ENCODE assay signal across 1 cellular context in the genomic region with DNA sequence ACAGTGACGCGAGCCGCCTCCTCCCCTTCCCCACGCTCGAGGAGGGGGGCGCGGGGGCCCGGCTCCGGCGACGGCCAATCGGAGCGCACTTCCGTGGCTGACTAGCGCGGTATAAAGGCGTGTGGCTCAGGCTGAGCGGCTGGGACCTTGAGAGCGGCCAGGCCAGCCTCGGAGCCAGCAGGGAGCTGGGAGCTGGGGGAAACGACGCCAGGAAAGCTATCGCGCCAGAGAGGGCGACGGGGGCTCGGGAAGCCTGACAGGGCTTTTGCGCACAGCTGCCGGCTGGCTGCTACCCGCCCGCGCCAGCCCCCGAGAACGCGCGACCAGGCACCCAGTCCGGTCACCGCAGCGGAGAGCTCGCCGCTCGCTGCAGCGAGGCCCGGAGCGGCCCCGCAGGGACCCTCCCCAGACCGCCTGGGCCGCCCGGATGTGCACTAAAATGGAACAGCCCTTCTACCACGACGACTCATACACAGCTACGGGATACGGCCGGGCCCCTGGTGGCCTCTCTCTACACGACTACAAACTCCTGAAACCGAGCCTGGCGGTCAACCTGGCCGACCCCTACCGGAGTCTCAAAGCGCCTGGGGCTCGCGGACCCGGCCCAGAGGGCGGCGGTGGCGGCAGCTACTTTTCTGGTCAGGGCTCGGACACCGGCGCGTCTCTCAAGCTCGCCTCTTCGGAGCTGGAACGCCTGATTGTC.
TF ChIP-seq lines count a peak whose summit lies in the region.

A gene (plus strand): TSS at position 142 of the 703 bp plus-strand sequence. CDS start 286 bp downstream, at position 428.

TF ChIP-seq in HepG2, 621 proteins besides CTCF, POLR2A, EP300 and RAD21 (continued from another document and continues in another):
- TF ChIP-seq, protein P1, sequence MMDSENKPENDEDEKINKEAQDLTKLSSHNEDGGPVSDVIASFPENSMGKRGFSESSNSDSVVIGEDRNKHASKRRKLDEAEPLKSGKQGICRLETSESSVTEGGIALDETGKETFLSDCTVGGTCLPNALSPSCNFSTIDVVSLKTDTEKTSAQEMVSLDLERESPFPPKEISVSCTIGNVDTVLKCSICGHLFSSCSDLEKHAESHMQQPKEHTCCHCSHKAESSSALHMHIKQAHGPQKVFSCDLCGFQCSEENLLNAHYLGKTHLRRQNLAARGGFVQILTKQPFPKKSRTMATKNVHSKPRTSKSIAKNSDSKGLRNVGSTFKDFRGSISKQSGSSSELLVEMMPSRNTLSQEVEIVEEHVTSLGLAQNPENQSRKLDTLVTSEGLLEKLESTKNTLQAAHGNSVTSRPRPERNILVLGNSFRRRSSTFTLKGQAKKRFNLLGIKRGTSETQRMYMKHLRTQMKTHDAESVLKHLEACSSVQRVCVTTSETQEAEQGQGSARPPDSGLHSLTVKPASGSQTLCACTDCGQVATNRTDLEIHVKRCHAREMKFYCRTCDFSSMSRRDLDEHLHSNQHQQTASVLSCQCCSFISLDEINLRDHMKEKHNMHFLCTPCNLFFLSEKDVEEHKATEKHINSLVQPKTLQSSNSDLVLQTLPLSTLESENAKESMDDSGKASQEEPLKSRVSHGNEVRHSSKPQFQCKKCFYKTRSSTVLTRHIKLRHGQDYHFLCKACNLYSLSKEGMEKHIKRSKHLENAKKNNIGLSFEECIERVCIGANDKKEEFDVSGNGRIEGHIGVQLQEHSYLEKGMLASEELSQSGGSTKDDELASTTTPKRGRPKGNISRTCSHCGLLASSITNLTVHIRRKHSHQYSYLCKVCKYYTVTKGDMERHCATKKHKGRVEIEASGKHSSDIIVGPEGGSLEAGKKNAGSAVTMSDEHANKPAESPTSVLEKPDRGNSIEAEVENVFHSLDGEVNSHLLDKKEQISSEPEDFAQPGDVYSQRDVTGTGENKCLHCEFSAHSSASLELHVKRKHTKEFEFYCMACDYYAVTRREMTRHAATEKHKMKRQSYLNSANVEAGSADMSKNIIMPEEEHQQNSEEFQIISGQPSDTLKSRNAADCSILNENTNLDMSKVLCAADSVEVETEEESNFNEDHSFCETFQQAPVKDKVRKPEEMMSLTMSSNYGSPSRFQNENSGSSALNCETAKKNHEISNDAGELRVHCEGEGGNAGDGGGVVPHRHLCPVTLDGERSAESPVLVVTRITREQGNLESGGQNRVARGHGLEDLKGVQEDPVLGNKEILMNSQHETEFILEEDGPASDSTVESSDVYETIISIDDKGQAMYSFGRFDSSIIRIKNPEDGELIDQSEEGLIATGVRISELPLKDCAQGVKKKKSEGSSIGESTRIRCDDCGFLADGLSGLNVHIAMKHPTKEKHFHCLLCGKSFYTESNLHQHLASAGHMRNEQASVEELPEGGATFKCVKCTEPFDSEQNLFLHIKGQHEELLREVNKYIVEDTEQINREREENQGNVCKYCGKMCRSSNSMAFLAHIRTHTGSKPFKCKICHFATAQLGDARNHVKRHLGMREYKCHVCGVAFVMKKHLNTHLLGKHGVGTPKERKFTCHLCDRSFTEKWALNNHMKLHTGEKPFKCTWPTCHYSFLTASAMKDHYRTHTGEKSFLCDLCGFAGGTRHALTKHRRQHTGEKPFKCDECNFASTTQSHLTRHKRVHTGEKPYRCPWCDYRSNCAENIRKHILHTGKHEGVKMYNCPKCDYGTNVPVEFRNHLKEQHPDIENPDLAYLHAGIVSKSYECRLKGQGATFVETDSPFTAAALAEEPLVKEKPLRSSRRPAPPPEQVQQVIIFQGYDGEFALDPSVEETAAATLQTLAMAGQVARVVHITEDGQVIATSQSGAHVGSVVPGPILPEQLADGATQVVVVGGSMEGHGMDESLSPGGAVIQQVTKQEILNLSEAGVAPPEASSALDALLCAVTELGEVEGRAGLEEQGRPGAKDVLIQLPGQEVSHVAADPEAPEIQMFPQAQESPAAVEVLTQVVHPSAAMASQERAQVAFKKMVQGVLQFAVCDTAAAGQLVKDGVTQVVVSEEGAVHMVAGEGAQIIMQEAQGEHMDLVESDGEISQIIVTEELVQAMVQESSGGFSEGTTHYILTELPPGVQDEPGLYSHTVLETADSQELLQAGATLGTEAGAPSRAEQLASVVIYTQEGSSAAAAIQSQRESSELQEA (CRISPR knock-in tag; IDR thresholded peaks at IDR 0.05; ENCODE audit: not compliant biosample characterization), result no peak
- TF ChIP-seq ZNF562 (CRISPR knock-in tag; IDR thresholded peaks at IDR 0.05; ENCODE audit: borderline replicate concordance), result no peak
- TF ChIP-seq, protein P2, sequence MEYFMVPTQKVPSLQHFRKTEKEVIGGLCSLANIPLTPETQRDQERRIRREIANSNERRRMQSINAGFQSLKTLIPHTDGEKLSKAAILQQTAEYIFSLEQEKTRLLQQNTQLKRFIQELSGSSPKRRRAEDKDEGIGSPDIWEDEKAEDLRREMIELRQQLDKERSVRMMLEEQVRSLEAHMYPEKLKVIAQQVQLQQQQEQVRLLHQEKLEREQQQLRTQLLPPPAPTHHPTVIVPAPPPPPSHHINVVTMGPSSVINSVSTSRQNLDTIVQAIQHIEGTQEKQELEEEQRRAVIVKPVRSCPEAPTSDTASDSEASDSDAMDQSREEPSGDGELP (IDR thresholded peaks at IDR 0.05; ENCODE audit: borderline replicate concordance, low read depth), result peak; percentile 55; the same call in 1 of the 2 replicates
- TF ChIP-seq TEAD3 (CRISPR knock-in tag; optimal IDR thresholded peaks at IDR 0.05; ENCODE audit: borderline replicate concordance), result peak; percentile 12
- TF ChIP-seq PPARG (CRISPR knock-in tag; conservative IDR thresholded peaks at IDR 0.05), result peak; percentile 72
- TF ChIP-seq SRSF1 (optimal IDR thresholded peaks at IDR 0.05; ENCODE audit: low read depth, low read length), result peak; percentile 97
- no peak for TF ChIP-seq SYNCRIP (IDR thresholded peaks at IDR 0.05; ENCODE audit: insufficient read depth, low read depth, low read length)
- peak; percentile 84 for TF ChIP-seq HDAC2 (CRISPR knock-in tag; IDR thresholded peaks at IDR 0.05)
- TF ChIP-seq, protein P3, sequence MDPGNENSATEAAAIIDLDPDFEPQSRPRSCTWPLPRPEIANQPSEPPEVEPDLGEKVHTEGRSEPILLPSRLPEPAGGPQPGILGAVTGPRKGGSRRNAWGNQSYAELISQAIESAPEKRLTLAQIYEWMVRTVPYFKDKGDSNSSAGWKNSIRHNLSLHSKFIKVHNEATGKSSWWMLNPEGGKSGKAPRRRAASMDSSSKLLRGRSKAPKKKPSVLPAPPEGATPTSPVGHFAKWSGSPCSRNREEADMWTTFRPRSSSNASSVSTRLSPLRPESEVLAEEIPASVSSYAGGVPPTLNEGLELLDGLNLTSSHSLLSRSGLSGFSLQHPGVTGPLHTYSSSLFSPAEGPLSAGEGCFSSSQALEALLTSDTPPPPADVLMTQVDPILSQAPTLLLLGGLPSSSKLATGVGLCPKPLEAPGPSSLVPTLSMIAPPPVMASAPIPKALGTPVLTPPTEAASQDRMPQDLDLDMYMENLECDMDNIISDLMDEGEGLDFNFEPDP (CRISPR knock-in tag; conservative IDR thresholded peaks at IDR 0.05), result no peak
- peak; percentile 98 for TF ChIP-seq FOXA3 (CRISPR knock-in tag; IDR thresholded peaks at IDR 0.05)
- TF ChIP-seq ZNF264 (CRISPR knock-in tag; IDR thresholded peaks at IDR 0.05), result no peak; the same call in 1 of the 2 replicates
- peak; percentile 80 for TF ChIP-seq ZNF138 (CRISPR knock-in tag; IDR thresholded peaks at IDR 0.05; ENCODE audit: low read depth)
- no peak for TF ChIP-seq ZNF292 (CRISPR knock-in tag; IDR thresholded peaks at IDR 0.05; ENCODE audit: borderline replicate concordance, low read depth)
- TF ChIP-seq, protein P4, sequence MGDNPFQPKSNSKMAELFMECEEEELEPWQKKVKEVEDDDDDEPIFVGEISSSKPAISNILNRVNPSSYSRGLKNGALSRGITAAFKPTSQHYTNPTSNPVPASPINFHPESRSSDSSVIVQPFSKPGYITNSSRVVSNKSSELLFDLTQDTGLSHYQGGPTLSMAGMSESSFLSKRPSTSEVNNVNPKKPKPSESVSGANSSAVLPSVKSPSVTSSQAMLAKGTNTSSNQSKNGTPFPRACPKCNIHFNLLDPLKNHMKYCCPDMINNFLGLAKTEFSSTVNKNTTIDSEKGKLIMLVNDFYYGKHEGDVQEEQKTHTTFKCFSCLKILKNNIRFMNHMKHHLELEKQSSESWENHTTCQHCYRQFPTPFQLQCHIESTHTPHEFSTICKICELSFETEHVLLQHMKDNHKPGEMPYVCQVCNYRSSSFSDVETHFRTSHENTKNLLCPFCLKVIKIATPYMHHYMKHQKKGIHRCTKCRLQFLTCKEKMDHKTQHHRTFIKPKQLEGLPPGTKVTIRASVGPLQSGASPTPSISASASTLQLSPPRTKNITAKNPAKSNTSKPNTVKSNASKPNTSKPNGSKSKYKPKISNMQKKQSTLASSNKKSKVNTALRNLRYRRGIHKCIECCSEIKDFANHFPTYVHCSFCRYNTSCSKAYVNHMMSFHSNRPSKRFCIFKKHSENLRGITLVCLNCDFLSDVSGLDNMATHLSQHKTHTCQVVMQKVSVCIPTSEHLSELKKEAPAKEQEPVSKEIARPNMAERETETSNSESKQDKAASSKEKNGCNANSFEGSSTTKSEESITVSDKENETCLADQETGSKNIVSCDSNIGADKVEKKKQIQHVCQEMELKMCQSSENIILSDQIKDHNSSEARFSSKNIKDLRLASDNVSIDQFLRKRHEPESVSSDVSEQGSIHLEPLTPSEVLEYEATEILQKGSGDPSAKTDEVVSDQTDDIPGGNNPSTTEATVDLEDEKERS (CRISPR knock-in tag; IDR thresholded peaks at IDR 0.05), result no peak
- no peak for TF ChIP-seq ATF7 (IDR thresholded peaks at IDR 0.05)
- 0 out of 2 replicates have a peak, but pooled peaks have one; percentile 24 for TF ChIP-seq ATF7 (CRISPR knock-in tag; IDR thresholded peaks at IDR 0.05)
- TF ChIP-seq TRIM24 (CRISPR knock-in tag; IDR thresholded peaks at IDR 0.05), result no peak
- TF ChIP-seq, protein P5, sequence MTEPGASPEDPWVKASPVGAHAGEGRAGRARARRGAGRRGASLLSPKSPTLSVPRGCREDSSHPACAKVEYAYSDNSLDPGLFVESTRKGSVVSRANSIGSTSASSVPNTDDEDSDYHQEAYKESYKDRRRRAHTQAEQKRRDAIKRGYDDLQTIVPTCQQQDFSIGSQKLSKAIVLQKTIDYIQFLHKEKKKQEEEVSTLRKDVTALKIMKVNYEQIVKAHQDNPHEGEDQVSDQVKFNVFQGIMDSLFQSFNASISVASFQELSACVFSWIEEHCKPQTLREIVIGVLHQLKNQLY (CRISPR knock-in tag; IDR thresholded peaks at IDR 0.05), result peak; percentile 85
- TF ChIP-seq, protein P6, sequence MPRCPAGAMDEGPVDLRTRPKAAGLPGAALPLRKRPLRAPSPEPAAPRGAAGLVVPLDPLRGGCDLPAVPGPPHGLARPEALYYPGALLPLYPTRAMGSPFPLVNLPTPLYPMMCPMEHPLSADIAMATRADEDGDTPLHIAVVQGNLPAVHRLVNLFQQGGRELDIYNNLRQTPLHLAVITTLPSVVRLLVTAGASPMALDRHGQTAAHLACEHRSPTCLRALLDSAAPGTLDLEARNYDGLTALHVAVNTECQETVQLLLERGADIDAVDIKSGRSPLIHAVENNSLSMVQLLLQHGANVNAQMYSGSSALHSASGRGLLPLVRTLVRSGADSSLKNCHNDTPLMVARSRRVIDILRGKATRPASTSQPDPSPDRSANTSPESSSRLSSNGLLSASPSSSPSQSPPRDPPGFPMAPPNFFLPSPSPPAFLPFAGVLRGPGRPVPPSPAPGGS (CRISPR knock-in tag; IDR thresholded peaks at IDR 0.05), result no peak
- TF ChIP-seq SPEN (CRISPR knock-in tag; IDR thresholded peaks at IDR 0.05; ENCODE audit: low read depth), result peak; percentile 87
- TF ChIP-seq JUND (CRISPR knock-in tag; IDR thresholded peaks at IDR 0.05), result no peak
- TF ChIP-seq ZNF773 (CRISPR knock-in tag; IDR thresholded peaks at IDR 0.05; ENCODE audit: borderline replicate concordance), result no peak
- peak; percentile 94 for TF ChIP-seq TBX2 (CRISPR knock-in tag; IDR thresholded peaks at IDR 0.05; ENCODE audit: borderline replicate concordance)
- no peak for TF ChIP-seq ZNF282 (IDR thresholded peaks at IDR 0.05; ENCODE audit: partially characterized antibody)
- TF ChIP-seq ZKSCAN1 (IDR thresholded peaks at IDR 0.05; ENCODE audit: low read length), result no peak
- 0 out of 2 replicates have a peak, but pooled peaks have one; percentile 40 for TF ChIP-seq ZNF235 (CRISPR knock-in tag; IDR thresholded peaks at IDR 0.05; ENCODE audit: borderline replicate concordance)
- peak; percentile 79; the same call in 1 of the 2 replicates for TF ChIP-seq HNRNPUL1 (IDR thresholded peaks at IDR 0.05; ENCODE audit: low read depth, low read length)
- TF ChIP-seq ZC3H4 (CRISPR knock-in tag; IDR thresholded peaks at IDR 0.05; ENCODE audit: borderline replicate concordance), result 0 out of 2 replicates have a peak, but pooled peaks have one; percentile 85
- no peak for TF ChIP-seq SMAD1 (CRISPR knock-in tag; IDR thresholded peaks at IDR 0.05; ENCODE audit: borderline replicate concordance, low read depth)
- no peak; the same call in 1 of the 2 replicates for TF ChIP-seq ZNF616 (CRISPR knock-in tag; IDR thresholded peaks at IDR 0.05; ENCODE audit: low read depth)
- no peak for TF ChIP-seq ZFP1 (CRISPR knock-in tag; IDR thresholded peaks at IDR 0.05)
- TF ChIP-seq RXRA (CRISPR knock-in tag; IDR thresholded peaks at IDR 0.05), result peak; percentile 76
- no peak for TF ChIP-seq RAD51 (IDR thresholded peaks at IDR 0.05; ENCODE audit: borderline replicate concordance)
- TF ChIP-seq, protein P7, sequence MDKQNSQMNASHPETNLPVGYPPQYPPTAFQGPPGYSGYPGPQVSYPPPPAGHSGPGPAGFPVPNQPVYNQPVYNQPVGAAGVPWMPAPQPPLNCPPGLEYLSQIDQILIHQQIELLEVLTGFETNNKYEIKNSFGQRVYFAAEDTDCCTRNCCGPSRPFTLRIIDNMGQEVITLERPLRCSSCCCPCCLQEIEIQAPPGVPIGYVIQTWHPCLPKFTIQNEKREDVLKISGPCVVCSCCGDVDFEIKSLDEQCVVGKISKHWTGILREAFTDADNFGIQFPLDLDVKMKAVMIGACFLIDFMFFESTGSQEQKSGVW (CRISPR knock-in tag; IDR thresholded peaks at IDR 0.05; ENCODE audit: borderline replicate concordance), result no peak
- TF ChIP-seq, protein P8, sequence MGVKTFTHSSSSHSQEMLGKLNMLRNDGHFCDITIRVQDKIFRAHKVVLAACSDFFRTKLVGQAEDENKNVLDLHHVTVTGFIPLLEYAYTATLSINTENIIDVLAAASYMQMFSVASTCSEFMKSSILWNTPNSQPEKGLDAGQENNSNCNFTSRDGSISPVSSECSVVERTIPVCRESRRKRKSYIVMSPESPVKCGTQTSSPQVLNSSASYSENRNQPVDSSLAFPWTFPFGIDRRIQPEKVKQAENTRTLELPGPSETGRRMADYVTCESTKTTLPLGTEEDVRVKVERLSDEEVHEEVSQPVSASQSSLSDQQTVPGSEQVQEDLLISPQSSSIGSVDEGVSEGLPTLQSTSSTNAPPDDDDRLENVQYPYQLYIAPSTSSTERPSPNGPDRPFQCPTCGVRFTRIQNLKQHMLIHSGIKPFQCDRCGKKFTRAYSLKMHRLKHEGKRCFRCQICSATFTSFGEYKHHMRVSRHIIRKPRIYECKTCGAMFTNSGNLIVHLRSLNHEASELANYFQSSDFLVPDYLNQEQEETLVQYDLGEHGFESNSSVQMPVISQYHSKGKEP (CRISPR knock-in tag; IDR thresholded peaks at IDR 0.05), result peak; percentile 78; the same call in 1 of the 2 replicates
- TF ChIP-seq, protein P9, sequence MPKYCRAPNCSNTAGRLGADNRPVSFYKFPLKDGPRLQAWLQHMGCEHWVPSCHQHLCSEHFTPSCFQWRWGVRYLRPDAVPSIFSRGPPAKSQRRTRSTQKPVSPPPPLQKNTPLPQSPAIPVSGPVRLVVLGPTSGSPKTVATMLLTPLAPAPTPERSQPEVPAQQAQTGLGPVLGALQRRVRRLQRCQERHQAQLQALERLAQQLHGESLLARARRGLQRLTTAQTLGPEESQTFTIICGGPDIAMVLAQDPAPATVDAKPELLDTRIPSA (CRISPR knock-in tag; IDR thresholded peaks at IDR 0.05; ENCODE audit: borderline replicate concordance), result no peak
- TF ChIP-seq NR2F1 (CRISPR knock-in tag; IDR thresholded peaks at IDR 0.05), result 0 out of 4 replicates have a peak, but pooled peaks of 1 of the 2 experiments have one; percentile 11
- TF ChIP-seq KLF12 (CRISPR knock-in tag; IDR thresholded peaks at IDR 0.05; ENCODE audit: borderline replicate concordance), result peak; percentile 15; the same call in 1 of the 2 replicates
- TF ChIP-seq ZBTB8A (CRISPR knock-in tag; IDR thresholded peaks at IDR 0.05; ENCODE audit: borderline replicate concordance, low read depth), result no peak; the same call in 1 of the 2 replicates
